ENCODE assay signal across 23 cellular contexts in the genomic region with DNA sequence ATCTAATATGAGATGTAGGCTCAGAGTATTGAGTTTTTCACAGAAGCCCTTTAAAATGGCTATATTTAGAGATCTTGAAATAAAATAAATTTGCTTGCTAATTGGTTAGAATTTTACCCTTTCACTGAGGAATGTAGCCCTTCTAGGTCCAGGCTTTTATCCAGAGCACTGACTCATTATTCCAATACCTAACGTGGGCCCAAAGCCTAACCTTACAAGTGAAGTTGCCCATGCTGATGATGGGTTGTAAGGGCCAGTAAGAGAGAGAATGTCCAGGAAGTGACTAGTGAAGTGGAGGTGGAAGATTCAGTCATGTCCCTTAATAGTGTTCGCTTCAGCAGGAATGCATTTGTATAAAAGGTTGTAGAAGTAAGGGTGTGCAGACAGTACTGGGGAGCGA.
DNase-seq lines count a peak whose midpoint lies in the region; ATAC-seq, FAIRE-seq and TF ChIP-seq lines count a peak whose summit lies in the region.
"Had no signal": no experiment of that assay in that cellular context is flagged by ENCODE, and none has a peak within 500 bp of the region (broad histone marks: within the 10 kb centered on the region; RNA-seq: fewer than 3 reads in every experiment).

No MANE protein-coding gene starts in this region.

- no peak overlapping the region for H3K9ac ChIP-seq in astrocyte (ENCODE audit: low read length)
- no peak overlapping the region for H3K9ac ChIP-seq in HepG2 (ENCODE audit: insufficient read depth, low read depth, low read length)
- H3K9ac ChIP-seq: BLaER1 had no signal

- H2AFZ ChIP-seq in astrocyte (ENCODE audit: low read depth, low read length) (no peak overlapping the region), HepG2 (ENCODE audit: low read length) (no peak overlapping the region)

- POLR2A ChIA-PET in HepG2 (lab: Yijun Ruan, JAX), result no interaction called here

- peaks cover 5% of the 10 kb centered on the region for H3K36me3 ChIP-seq in astrocyte (ENCODE audit: insufficient read depth, low read length)
- peaks cover 0 to 3% of the 10 kb centered on the region in 2 experiments; a peak in 1 of 5 replicates for H3K36me3 ChIP-seq in HepG2 (replicated peaks in 1 of 2; ENCODE audit: control insufficient read depth in 1 of 2, insufficient read depth in 2 of 2, low read length in 2 of 2)
- peaks cover 6 to 10% of the 10 kb centered on the region in 2 donors for H3K36me3 ChIP-seq in thyroid gland

- no peak overlapping the region for H3K27ac ChIP-seq in astrocyte (ENCODE audit: low read depth, low read length)
- H3K27ac ChIP-seq in HepG2 (ENCODE audit: extremely low read length, insufficient read depth, low read length), result no peak overlapping the region
- no peak overlapping the region for H3K27ac ChIP-seq in thyroid gland
- H3K27ac ChIP-seq: 22Rv1, BLaER1 had no signal

- no peaks in the 10 kb centered on the region for H3K79me2 ChIP-seq in astrocyte (ENCODE audit: insufficient read depth, low read length)
- no peaks in the 10 kb centered on the region for H3K79me2 ChIP-seq in HepG2 (ENCODE audit: insufficient read depth, low read length)

- H3K9me3 ChIP-seq in astrocyte (ENCODE audit: insufficient read depth, low read depth, low read length) (no peaks in the 10 kb centered on the region), HepG2 (ENCODE audit: low read length) (no peaks in the 10 kb centered on the region), thyroid gland (no peaks in the 10 kb centered on the region)
- H3K9me3 ChIP-seq: BLaER1 had no signal

- peaks cover 10% of the 10 kb centered on the region for H3K4me1 ChIP-seq in astrocyte (ENCODE audit: insufficient read depth, low read length)
- no peaks in the 10 kb centered on the region for H3K4me1 ChIP-seq in HepG2 (ENCODE audit: insufficient read depth, low read length)
- no peaks in the 10 kb centered on the region for H3K4me1 ChIP-seq in thyroid gland

- in situ Hi-C loops in HepG2 (cut with HindIII; ENCODE audit: extremely low pct_ligation_motif_present, low pct_unique_long_range_greater_than_20kb), result loop anchor here (10.0 to 25.0 kb wide), 2 partner anchors 229 to 542 kb away; no protein-coding TSS in a partner anchor

- H3K4me2 ChIP-seq in astrocyte (ENCODE audit: low read length) (peak overlapping the region; percentile 46), HepG2 (ENCODE audit: low read depth, low read length) (no peak overlapping the region)
- H3K4me2 ChIP-seq: BLaER1 had no signal

- H3K36me3 Mint-ChIP-seq in activated naive CD4-positive, alpha-beta T cell treated with anti-CD3 and anti-CD28 coated beads, Interleukin-2, amount 50 U/mL, for 24 hours, result peaks cover 18% of the 10 kb centered on the region
- peaks cover under 1% of the 10 kb centered on the region for H3K36me3 Mint-ChIP-seq in astrocyte (ENCODE audit: low read depth, unreplicated experiment)

- WGBS in HepG2 (ENCODE audit: low lambda C conversion rate), result 94% methylated on average over 3 of the region's 3 CpGs
- WGBS in thyroid gland, 2 donors, result 89 to 95% methylated on average over 3 of the region's 3 CpGs

- H3K4me1 Mint-ChIP-seq in activated naive CD4-positive, alpha-beta T cell treated with anti-CD3 and anti-CD28 coated beads, Interleukin-2, amount 50 U/mL, for 24 hours, result peaks cover 36% of the 10 kb centered on the region
- peaks cover 3% of the 10 kb centered on the region for H3K4me1 Mint-ChIP-seq in astrocyte (ENCODE audit: low read depth, unreplicated experiment)

- no peaks in the 10 kb centered on the region for H3K27me3 ChIP-seq in astrocyte (ENCODE audit: insufficient read depth, low read length)
- no peaks in the 10 kb centered on the region for H3K27me3 ChIP-seq in HepG2 (ENCODE audit: control insufficient read depth in 1 of 2, insufficient read depth in 2 of 2, low read length in 2 of 2)
- H3K27me3 ChIP-seq in thyroid gland, result no peaks in the 10 kb centered on the region
- H3K27me3 ChIP-seq: BLaER1 had no signal

- H3K27ac Mint-ChIP-seq in activated naive CD4-positive, alpha-beta T cell treated with anti-CD3 and anti-CD28 coated beads, Interleukin-2, amount 50 U/mL, for 24 hours, result peak overlapping the region; percentile 3
- no peak overlapping the region for H3K27ac Mint-ChIP-seq in astrocyte (ENCODE audit: unreplicated experiment)
- H3K27ac Mint-ChIP-seq: HFFc6 had no signal

- no peaks in the 10 kb centered on the region for H3K27me3 Mint-ChIP-seq in activated naive CD4-positive, alpha-beta T cell treated with anti-CD3 and anti-CD28 coated beads, Interleukin-2, amount 50 U/mL, for 24 hours
- no peaks in the 10 kb centered on the region for H3K27me3 Mint-ChIP-seq in astrocyte (ENCODE audit: low read depth, unreplicated experiment)

- CTCF ChIA-PET in HepG2 (lab: Yijun Ruan, JAX; ENCODE audit: low intra/inter-chr PET ratio, low total read pairs), result no interaction called here

- TF ChIP-seq EP300 in HepG2 (IDR thresholded peaks at IDR 0.05; ENCODE audit: low read depth in 2 of 2, low read length in 2 of 2) (no peak), HepG2 (CRISPR knock-in tag; IDR thresholded peaks at IDR 0.05; ENCODE audit: borderline replicate concordance) (no peak)

- intact Hi-C loops in HepG2 (cut with micrococcal nuclease; ENCODE audit: unreplicated experiment) (loop anchor here (10.0 kb wide), 1 partner anchor 292 kb away; no protein-coding TSS in a partner anchor), thyroid gland (cut with DNase I) (loop anchor here (10.0 kb wide), 1 partner anchor 552 kb away; no protein-coding TSS in a partner anchor)

- no peak for FAIRE-seq in astrocyte (lab: Jason Lieb, UNC)
- no peak for FAIRE-seq in HepG2 (lab: Jason Lieb, UNC)
- FAIRE-seq: GM19239 had no signal

- no peak for ATAC-seq in HepG2
- no peak for ATAC-seq in HG03095 (IDR thresholded peaks at IDR 0.05; ENCODE audit: unreplicated experiment)

- BruUV-seq in HepG2 (replicated peaks; lab: Mats Ljungman, UMichigan), result no TSS peak

- TF ChIP-seq POLR2A in HepG2 (IDR thresholded peaks at IDR 0.05; ENCODE audit: insufficient read depth in 1 of 2, low read depth in 2 of 2, low read length in 2 of 2) (no peak), thyroid gland (IDR thresholded peaks at IDR 0.05) (no peak)

- TF ChIP-seq RAD21 in HepG2 (CRISPR knock-in tag; IDR thresholded peaks at IDR 0.05), result no peak

- no peaks in the 10 kb centered on the region for H3K9me3 Mint-ChIP-seq in activated naive CD4-positive, alpha-beta T cell treated with anti-CD3 and anti-CD28 coated beads, Interleukin-2, amount 50 U/mL, for 24 hours
- no peaks in the 10 kb centered on the region for H3K9me3 Mint-ChIP-seq in astrocyte (ENCODE audit: unreplicated experiment)
- H3K9me3 Mint-ChIP-seq: HFFc6 had no signal

- H3K4me3 Mint-ChIP-seq in activated naive CD4-positive, alpha-beta T cell treated with anti-CD3 and anti-CD28 coated beads, Interleukin-2, amount 50 U/mL, for 24 hours, result no peak overlapping the region
- no peak overlapping the region for H3K4me3 Mint-ChIP-seq in astrocyte (ENCODE audit: unreplicated experiment)
- H3K4me3 Mint-ChIP-seq: HFFc6 had no signal

- no peak for TF ChIP-seq CTCF in astrocyte (IDR thresholded peaks at IDR 0.05; ENCODE audit: insufficient read depth, low read depth, low read length)
- no peak for TF ChIP-seq CTCF in HepG2 (CRISPR knock-in tag; IDR thresholded peaks at IDR 0.05)
- TF ChIP-seq CTCF in thyroid gland (IDR thresholded peaks at IDR 0.05), result no peak

- H4K20me1 ChIP-seq in astrocyte (ENCODE audit: insufficient read depth, low read length) (no peaks in the 10 kb centered on the region), HepG2 (ENCODE audit: insufficient read depth, low read length) (no peaks in the 10 kb centered on the region)
- H4K20me1 ChIP-seq: BLaER1 had no signal

- DNase-seq in activated naive CD4-positive, alpha-beta T cell treated with Interleukin-2 at 50 U/mL for 16 hours, result no peak
- peak; percentile 72 for DNase-seq in astrocyte (ENCODE audit: low read depth)
- peak; percentile 23 for DNase-seq in iris pigment epithelial cell (ENCODE audit: low read depth)
- DNase-seq in HepG2 (ENCODE audit: low spot score), result no peak
- DNase-seq in thyroid gland, result no peak
- no peak for DNase-seq in stimulated activated CD4-positive, alpha-beta T cell treated with anti-CD3 and anti-CD28 coated beads, Interleukin-15, amount 100 ng/mL, for 24 hours
- DNase-seq: DMS79 treated with DMSO at 0.1 percent for 48 hours, GF-D8, HFFc6, Karpas-422, NCI-H1105, NCI-H1694, NCI-H2107, NCI-H2227 treated with DMSO at 0.1 percent for 48 hours, NCI-H526, OCI-M1, RPMI8226, SIG-M5 had no signal

- H3K4me3 ChIP-seq in astrocyte (ENCODE audit: insufficient read depth, low read depth, low read length), result no peak overlapping the region
- H3K4me3 ChIP-seq in HepG2 (replicated peaks in 1 of 3; ENCODE audit: insufficient read depth in 1 of 3, low read depth in 2 of 3, low read length in 3 of 3), result no peak overlapping the region
- no peak overlapping the region for H3K4me3 ChIP-seq in thyroid gland (replicated peaks in 1 of 3)
- H3K4me3 ChIP-seq: BLaER1 had no signal

TF ChIP-seq in HepG2, 621 proteins besides CTCF, POLR2A, EP300 and RAD21 (continues in another document):
- TF ChIP-seq NFRKB (IDR thresholded peaks at IDR 0.05) (no peak), KDM1A (CRISPR knock-in tag; IDR thresholded peaks at IDR 0.05) (no peak), ZSCAN20 (CRISPR knock-in tag; IDR thresholded peaks at IDR 0.05; ENCODE audit: borderline replicate concordance) (no peak), MXD1 (CRISPR knock-in tag; IDR thresholded peaks at IDR 0.05) (no peak)
- TF ChIP-seq, protein P1, sequence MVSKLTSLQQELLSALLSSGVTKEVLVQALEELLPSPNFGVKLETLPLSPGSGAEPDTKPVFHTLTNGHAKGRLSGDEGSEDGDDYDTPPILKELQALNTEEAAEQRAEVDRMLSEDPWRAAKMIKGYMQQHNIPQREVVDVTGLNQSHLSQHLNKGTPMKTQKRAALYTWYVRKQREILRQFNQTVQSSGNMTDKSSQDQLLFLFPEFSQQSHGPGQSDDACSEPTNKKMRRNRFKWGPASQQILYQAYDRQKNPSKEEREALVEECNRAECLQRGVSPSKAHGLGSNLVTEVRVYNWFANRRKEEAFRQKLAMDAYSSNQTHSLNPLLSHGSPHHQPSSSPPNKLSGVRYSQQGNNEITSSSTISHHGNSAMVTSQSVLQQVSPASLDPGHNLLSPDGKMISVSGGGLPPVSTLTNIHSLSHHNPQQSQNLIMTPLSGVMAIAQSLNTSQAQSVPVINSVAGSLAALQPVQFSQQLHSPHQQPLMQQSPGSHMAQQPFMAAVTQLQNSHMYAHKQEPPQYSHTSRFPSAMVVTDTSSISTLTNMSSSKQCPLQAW (CRISPR knock-in tag; IDR thresholded peaks at IDR 0.05), result no peak

Comparison
In these comparisons a context has a peak if more than half of its experiments do, and no peak if none do; other contexts are left out.
1. DNase-seq: peak in astrocyte (single experiment) and iris pigment epithelial cell (single experiment); none in activated naive CD4-positive, alpha-beta T cell treated with Interleukin-2 at 50 U/mL for 16 hours (single experiment), HepG2 (single experiment), thyroid gland (0 of 2) and stimulated activated CD4-positive, alpha-beta T cell treated with anti-CD3 and anti-CD28 coated beads, Interleukin-15, amount 100 ng/mL, for 24 hours (single experiment).